16 cellular contexts compared by ENCODE assay signal in genomic region chrX:130896026-130896425, GRCh38. TPM values are rescaled to one million over a fixed set of nuclear protein-coding genes. Genes with fewer than 3 reads are reported as not detected.
DNase-seq lines count a peak whose midpoint lies in the region; ATAC-seq, FAIRE-seq and TF ChIP-seq lines count a peak whose summit lies in the region.
"Had no signal": no experiment of that assay in that cellular context is flagged by ENCODE, and none has a peak within 500 bp of the region (broad histone marks: within the 10 kb centered on the region; RNA-seq: fewer than 3 reads in every experiment).

No MANE protein-coding gene starts in this region.

- WGBS in suprapubic skin, result 27% methylated on average over 1 of the region's 1 CpG

- no peak for TF ChIP-seq CTCF in left lung (IDR thresholded peaks at IDR 0.05)
- TF ChIP-seq CTCF in suprapubic skin (IDR thresholded peaks at IDR 0.05), result no peak

- H3K4me3 ChIP-seq in left lung (no peak overlapping the region), suprapubic skin (no peak overlapping the region)
- H3K4me3 ChIP-seq: adrenal gland had no signal

- intact Hi-C loops in left lung (cut with DNase I), result no loop called here

- H3K4me1 ChIP-seq in left lung, result no peaks in the 10 kb centered on the region
- no peaks in the 10 kb centered on the region for H3K4me1 ChIP-seq in suprapubic skin

- TF ChIP-seq POLR2A in suprapubic skin (IDR thresholded peaks at IDR 0.05), result no peak

- peak; percentile 1 for DNase-seq in fibroblast of gingiva (ENCODE audit: low read depth)
- DNase-seq in left lung, result no peak
- DNase-seq in suprapubic skin (ENCODE audit: low spot score in 2 of 2), result no peak
- DNase-seq in NCI-H187 treated with DMSO at 0.1 percent for 48 hours (lab: John Stamatoyannopoulos, UW), result no peak
- no peak for DNase-seq in HTR-8/SVneo (ENCODE audit: insufficient read length, low spot score)
- DNase-seq: activated CD8-positive, alpha-beta memory T cell treated with anti-CD3 and anti-CD28 coated beads for 24 hours; immature natural killer cell; NCI-H146; NCI-H345; SHP77; stimulated activated CD4-positive, alpha-beta T cell treated with anti-CD3 and anti-CD28 coated beads, Interleukin-1b, Interleukin-23, amount 100 ng/mL, for 48 hours had no signal

- H3K9me3 ChIP-seq in left lung, result no peaks in the 10 kb centered on the region
- H3K9me3 ChIP-seq in suprapubic skin, result no peaks in the 10 kb centered on the region
- H3K9me3 ChIP-seq: adrenal gland had no signal

- TF ChIP-seq EP300 in suprapubic skin (IDR thresholded peaks at IDR 0.05), result no peak

- no peaks in the 10 kb centered on the region for H3K27me3 ChIP-seq in left lung
- no peaks in the 10 kb centered on the region for H3K27me3 ChIP-seq in suprapubic skin
- H3K27me3 ChIP-seq: adrenal gland had no signal

- H3K27ac ChIP-seq in left lung, result peak overlapping the region in 1 of 2 donors; percentile 43
- H3K27ac ChIP-seq in suprapubic skin, result peak overlapping the region; percentile 29

- H3K36me3 ChIP-seq in left lung, result no peaks in the 10 kb centered on the region
- no peaks in the 10 kb centered on the region for H3K36me3 ChIP-seq in suprapubic skin
- H3K36me3 ChIP-seq: adrenal gland had no signal

- no peak for FAIRE-seq in HTR-8/SVneo (lab: Jason Lieb, UNC)

- ATAC-seq in SK-N-SH treated with all-trans-retinoic acid at 6 μM for 48 hours (peak; percentile 82), left lung (peak; percentile 39), GM19397 (IDR thresholded peaks at IDR 0.05; ENCODE audit: unreplicated experiment) (no peak), HG02852 (IDR thresholded peaks at IDR 0.05; ENCODE audit: unreplicated experiment) (no peak)
- ATAC-seq: activated CD4-positive, CD25-positive, alpha-beta regulatory T cell treated with anti-CD3 and anti-CD28 coated beads, Interleukin-2, amount 50 U/mL, for 24 hours had no signal

TF ChIP-seq in SK-N-SH treated with all-trans-retinoic acid at 6 μM for 48 hours, 23 proteins besides CTCF, POLR2A, EP300 and RAD21:
- TF ChIP-seq BACH2 (CRISPR knock-in tag; IDR thresholded peaks at IDR 0.05; ENCODE audit: borderline replicate concordance) (no peak), ZFP3 (CRISPR knock-in tag; IDR thresholded peaks at IDR 0.05) (no peak)
TF ChIP-seq in SK-N-SH treated with all-trans-retinoic acid at 6 μM for 48 hours: peak in this region for 0.

RNA-seq across cellular contexts. Expression of gene ENOX2, which starts 7.0 kb away (rescaled TPM):
- total RNA-seq in left lung (10 to 100 TPM; 12.8 to 13.4 TPM), suprapubic skin (10 to 100 TPM in 3 of 4 donors, 1 to 10 TPM in 1; 9.6 to 11.1 (median 10.7) TPM)

Comparison
In these comparisons a context has a peak if more than half of its experiments do, and no peak if none do; other contexts are left out.
1. ATAC-seq: peak in SK-N-SH treated with all-trans-retinoic acid at 6 μM for 48 hours (single experiment) and left lung (single experiment); none in GM19397 (single experiment) and HG02852 (single experiment).